19 cellular contexts compared by ENCODE assay signal in genomic region chr4:5945936-5946335, GRCh38. TPM values are rescaled to one million over a fixed set of nuclear protein-coding genes. Genes with fewer than 3 reads are reported as not detected.
DNase-seq lines count a peak whose midpoint lies in the region; ATAC-seq and TF ChIP-seq lines count a peak whose summit lies in the region.
"Had no signal": no experiment of that assay in that cellular context is flagged by ENCODE, and none has a peak within 500 bp of the region (broad histone marks: within the 10 kb centered on the region; RNA-seq: fewer than 3 reads in every experiment).

No MANE protein-coding gene starts in this region.

- H3K4me1 ChIP-seq in endodermal cell (ENCODE audit: control insufficient read depth, insufficient read depth, low read length): peaks cover 9% of the 10 kb centered on the region
- no peaks in the 10 kb centered on the region for H3K4me1 ChIP-seq in osteoblast (ENCODE audit: insufficient read depth, low read length)
- no peaks in the 10 kb centered on the region for H3K4me1 ChIP-seq in upper lobe of right lung
- H3K4me1 ChIP-seq: A549 had no signal

- no peak overlapping the region for H3K4me2 ChIP-seq in osteoblast (ENCODE audit: insufficient read depth, low read length)
- H3K4me2 ChIP-seq: A549 had no signal

- H2AFZ ChIP-seq in osteoblast (ENCODE audit: low read length): no peak overlapping the region
- H2AFZ ChIP-seq: GM23248 had no signal

- peaks cover 26% of the 10 kb centered on the region for H3K4me1 Mint-ChIP-seq in endodermal cell
- H3K4me1 Mint-ChIP-seq in activated naive CD4-positive, alpha-beta T cell treated with anti-CD3 and anti-CD28 coated beads for 36 hours (ENCODE audit: low read depth): no peaks in the 10 kb centered on the region

- H3K27ac ChIP-seq in endodermal cell (ENCODE audit: low read depth, low read length): no peak overlapping the region
- no peak overlapping the region for H3K27ac ChIP-seq in osteoblast (ENCODE audit: low read depth, low read length)
- H3K27ac ChIP-seq in upper lobe of right lung: no peak overlapping the region
- H3K27ac ChIP-seq: 22Rv1, A549, GM23248 had no signal

- no peaks in the 10 kb centered on the region for H3K27me3 ChIP-seq in endodermal cell (ENCODE audit: control insufficient read depth, insufficient read depth, low read length, poor library complexity, severe bottlenecking)
- H3K27me3 ChIP-seq in osteoblast (ENCODE audit: insufficient read depth, low read length): no peaks in the 10 kb centered on the region
- H3K27me3 ChIP-seq in upper lobe of right lung: no peaks in the 10 kb centered on the region

- no peaks in the 10 kb centered on the region for H3K36me3 Mint-ChIP-seq in endodermal cell (ENCODE audit: low read depth)
- H3K36me3 Mint-ChIP-seq in activated naive CD4-positive, alpha-beta T cell treated with anti-CD3 and anti-CD28 coated beads for 36 hours (ENCODE audit: low read depth): no peaks in the 10 kb centered on the region
- H3K36me3 Mint-ChIP-seq: CD4-positive, CD25-positive, alpha-beta regulatory T cell had no signal

- peaks cover 12% of the 10 kb centered on the region for H3K9me3 Mint-ChIP-seq in endodermal cell
- peaks cover 5% of the 10 kb centered on the region for H3K9me3 Mint-ChIP-seq in activated naive CD4-positive, alpha-beta T cell treated with anti-CD3 and anti-CD28 coated beads for 36 hours

- H3K27ac Mint-ChIP-seq in endodermal cell: no peak overlapping the region
- H3K27ac Mint-ChIP-seq in activated naive CD4-positive, alpha-beta T cell treated with anti-CD3 and anti-CD28 coated beads for 36 hours: no peak overlapping the region
- H3K27ac Mint-ChIP-seq: CD4-positive, CD25-positive, alpha-beta regulatory T cell; CD8-positive, alpha-beta memory T cell; HFFc6 had no signal

- H3K36me3 ChIP-seq in endodermal cell (ENCODE audit: control insufficient read depth, insufficient read depth, low read length) (no peaks in the 10 kb centered on the region), osteoblast (ENCODE audit: insufficient read depth, low read length) (no peaks in the 10 kb centered on the region), upper lobe of right lung (no peaks in the 10 kb centered on the region)

- peaks cover 18% of the 10 kb centered on the region for H3K9me3 ChIP-seq in endodermal cell (ENCODE audit: control insufficient read depth, low read length)
- no peaks in the 10 kb centered on the region for H3K9me3 ChIP-seq in osteoblast (ENCODE audit: low read depth, low read length)
- no peaks in the 10 kb centered on the region for H3K9me3 ChIP-seq in upper lobe of right lung

- 94 to 100% methylated on average over 3 to 6 of the region's 6 CpGs for WGBS in endodermal cell (ENCODE audit: insufficient coverage in 1 of 2, insufficient read length in 1 of 2), 2 experiments

- intact Hi-C loops in cardiac septum (cut with DNase I) (no loop called here), Right ventricle myocardium inferior (cut with DNase I) (no loop called here), upper lobe of right lung (cut with DNase I) (no loop called here)
- intact Hi-C loops in activated naive CD4-positive, alpha-beta T cell treated with anti-CD3 and anti-CD28 coated beads for 36 hours (cut with micrococcal nuclease): no loop called here

- no peak for ATAC-seq in Right ventricle myocardium inferior
- ATAC-seq in upper lobe of right lung: no peak
- no peak for ATAC-seq in GM18909 (IDR thresholded peaks at IDR 0.05; ENCODE audit: poor library complexity, unreplicated experiment)
- ATAC-seq: A549, HCT116 had no signal

- CTCF ChIA-PET in activated naive CD4-positive, alpha-beta T cell treated with anti-CD3 and anti-CD28 coated beads for 36 hours (lab: Charles Lee): no interaction called here

- peaks cover 9% of the 10 kb centered on the region for H3K27me3 Mint-ChIP-seq in endodermal cell (ENCODE audit: insufficient read depth)
- peaks cover 5% of the 10 kb centered on the region for H3K27me3 Mint-ChIP-seq in activated naive CD4-positive, alpha-beta T cell treated with anti-CD3 and anti-CD28 coated beads for 36 hours (ENCODE audit: low read depth)
- H3K27me3 Mint-ChIP-seq: CD4-positive, CD25-positive, alpha-beta regulatory T cell had no signal

- H4K20me1 ChIP-seq in osteoblast (ENCODE audit: insufficient read depth, low read length): no peaks in the 10 kb centered on the region

- H3K79me2 ChIP-seq in osteoblast (ENCODE audit: insufficient read depth, low read length): no peaks in the 10 kb centered on the region

- H3K9ac ChIP-seq in endodermal cell (ENCODE audit: extremely low read depth, low read length, poor library complexity, severe bottlenecking): no peak overlapping the region
- H3K9ac ChIP-seq: GM23248 had no signal

- no peak overlapping the region for H3K4me3 ChIP-seq in endodermal cell (ENCODE audit: low read length)
- H3K4me3 ChIP-seq in osteoblast (ENCODE audit: insufficient read depth, low read length): no peak overlapping the region
- no peak overlapping the region for H3K4me3 ChIP-seq in upper lobe of right lung
- H3K4me3 ChIP-seq: A549, GM23248 had no signal

- TF ChIP-seq CTCF in endodermal cell (conservative IDR thresholded peaks at IDR 0.05) (no peak), osteoblast (IDR thresholded peaks at IDR 0.05; ENCODE audit: extremely low read depth, low read depth, low read length) (no peak), upper lobe of right lung (IDR thresholded peaks at IDR 0.05) (no peak)

- DNase-seq in cardiac septum (ENCODE audit: low spot score): peak; percentile 51
- DNase-seq in Right ventricle myocardium inferior (ENCODE audit: missing footprints): no peak
- DNase-seq in endodermal cell: peak; percentile 41
- DNase-seq in osteoblast (ENCODE audit: insufficient read length, low spot score, missing footprints): peak; percentile 32
- peak; percentile 38 for DNase-seq in upper lobe of right lung
- DNase-seq in NCI-H2227 treated with DMSO at 0.1 percent for 48 hours (lab: John Stamatoyannopoulos, UW): no peak
- DNase-seq in activated naive CD4-positive, alpha-beta T cell treated with anti-CD3 and anti-CD28 coated beads for 36 hours: no peak
- DNase-seq: AML-193; CD4-positive, CD25-positive, alpha-beta regulatory T cell; CD8-positive, alpha-beta memory T cell; COR-L47; DMS 273 treated with DMSO at 0.1 percent for 48 hours; GM23248; HFFc6 had no signal

- no peak overlapping the region for H3K4me3 Mint-ChIP-seq in endodermal cell
- H3K4me3 Mint-ChIP-seq in activated naive CD4-positive, alpha-beta T cell treated with anti-CD3 and anti-CD28 coated beads for 36 hours: no peak overlapping the region
- H3K4me3 Mint-ChIP-seq: CD4-positive, CD25-positive, alpha-beta regulatory T cell; CD8-positive, alpha-beta memory T cell; HFFc6 had no signal

RNA-seq across cellular contexts. Expression of gene CRMP1, which starts 53.0 kb away (rescaled TPM):
- total RNA-seq in cardiac septum (1.9 TPM), Right ventricle myocardium inferior (1.5 TPM), endodermal cell (10 to 100 TPM; 40.0 to 64.9 TPM), osteoblast (under 0.01 TPM in 2 replicates), upper lobe of right lung (6.1 TPM)
- 137 TPM for polyA plus RNA-seq in endodermal cell (2013, experiment 1 of 2)
- polyA plus RNA-seq in endodermal cell (2013, experiment 2 of 2): 115 TPM
- total RNA-seq in activated naive CD4-positive, alpha-beta T cell treated with anti-CD3 and anti-CD28 coated beads for 36 hours: not detected
- total RNA-seq: CD4-positive, CD25-positive, alpha-beta regulatory T cell; CD8-positive, alpha-beta memory T cell; GM23248; HFFc6; HT-29 had no signal
- polyA plus RNA-seq: CD4-positive, CD25-positive, alpha-beta regulatory T cell had no signal

Comparison
In these comparisons a context has a peak if more than half of its experiments do, and no peak if none do; other contexts are left out.
1. DNase-seq: peak in cardiac septum (single experiment), endodermal cell (single experiment), osteoblast (single experiment) and upper lobe of right lung (single experiment); none in Right ventricle myocardium inferior (single experiment), NCI-H2227 treated with DMSO at 0.1 percent for 48 hours (single experiment) and activated naive CD4-positive, alpha-beta T cell treated with anti-CD3 and anti-CD28 coated beads for 36 hours (single experiment).